In the genomic region with DNA sequence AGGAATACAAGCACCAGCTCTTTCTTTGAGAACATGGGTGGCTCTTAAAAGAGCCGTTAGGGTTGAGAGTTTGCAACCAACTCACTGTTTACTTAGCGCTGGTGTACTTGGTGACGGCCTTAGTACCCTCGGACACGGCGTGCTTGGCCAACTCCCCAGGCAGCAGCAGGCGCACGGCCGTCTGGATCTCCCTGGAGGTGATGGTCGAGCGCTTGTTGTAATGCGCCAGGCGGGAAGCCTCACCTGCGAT, we compare ENCODE assay signal across 8 cellular contexts.
DNase-seq lines count a peak whose midpoint lies in the region; ATAC-seq and TF ChIP-seq lines count a peak whose summit lies in the region.
"Not testable (repeated sequence)": the region's sequence is repeated elsewhere in the genome, so short reads cannot be mapped to it uniquely, and the experiment has no call there.

No MANE protein-coding gene starts in this region.

- DNase-seq in BE2C, endodermal cell, right lobe of liver, spleen: not testable (repeated sequence)

- ATAC-seq in GM19043 (IDR thresholded peaks at IDR 0.05; ENCODE audit: low read depth, unreplicated experiment) (peak; percentile 4), HG02678 (IDR thresholded peaks at IDR 0.05; ENCODE audit: unreplicated experiment) (peak; percentile 1), right lobe of liver (peak in 2 of 4 donors; percentile 4 to 10)

- H3K27ac ChIP-seq in VCaP (peak overlapping the region; percentile 79), endodermal cell (ENCODE audit: low read depth, low read length) (peak overlapping the region; percentile 93), right lobe of liver (peak overlapping the region; percentile 39 to 67 (median 50)), spleen (peak overlapping the region; percentile 92 to 99 (median 96))

- not testable (repeated sequence) for H3K27me3 Mint-ChIP-seq in endodermal cell (ENCODE audit: insufficient read depth)

- intact Hi-C loops in right lobe of liver (cut with DNase I); spleen (cut with DNase I; ENCODE audit: low total_unique reads): not testable (repeated sequence)

- not testable (repeated sequence) for H4K20me1 ChIP-seq in Loucy (ENCODE audit: insufficient read depth, low read length, poor library complexity, severe bottlenecking)

- not testable (repeated sequence) for H3K36me3 Mint-ChIP-seq in endodermal cell (ENCODE audit: low read depth)

- H3K4me2 ChIP-seq in Loucy (ENCODE audit: low read depth, low read length, poor library complexity, severe bottlenecking): peak overlapping the region; percentile 91

- H3K9ac ChIP-seq in Loucy (ENCODE audit: low read depth, low read length, poor library complexity, severe bottlenecking) (peak overlapping the region; percentile 100), endodermal cell (ENCODE audit: extremely low read depth, low read length, poor library complexity, severe bottlenecking) (peak overlapping the region; percentile 89)

- H3K79me2 ChIP-seq in Loucy (ENCODE audit: insufficient read depth, low read length): peaks cover 12% of the 10 kb centered on the region

- H3K27me3 ChIP-seq in BE2C; Loucy (ENCODE audit: insufficient read depth, low read length, poor library complexity, severe bottlenecking); endodermal cell (ENCODE audit: control insufficient read depth, insufficient read depth, low read length, poor library complexity, severe bottlenecking); spleen (replicated peaks in 1 of 7): not testable (repeated sequence)
- H3K27me3 ChIP-seq in right lobe of liver: peaks cover 0 to 11% of the 10 kb centered on the region in 2 donors

- H3F3A ChIP-seq in Loucy (ENCODE audit: low read depth): peaks cover 20% of the 10 kb centered on the region

- not testable (repeated sequence) for H3K9me2 ChIP-seq in Loucy (replicated peaks; ENCODE audit: low read depth, low read length)

- not testable (repeated sequence) for H3K36me3 ChIP-seq in BE2C; Loucy (ENCODE audit: insufficient read depth, low read length); endodermal cell (ENCODE audit: control insufficient read depth, insufficient read depth, low read length); right lobe of liver; spleen

- H3K9me3 Mint-ChIP-seq in endodermal cell: not testable (repeated sequence)

- WGBS in endodermal cell (ENCODE audit: insufficient coverage in 1 of 2, insufficient read length in 1 of 2), 2 experiments: 0 to 1% methylated on average over 7 to 14 of the region's 14 CpGs
- WGBS in right lobe of liver (ENCODE audit: insufficient coverage, low coverage, low lambda C conversion rate, missing lambda C conversion rate): 9% methylated on average over 6 of the region's 14 CpGs
- WGBS in spleen, 5 donors: 0 to 3% (median 1%) methylated on average over 9 to 14 of the region's 14 CpGs

- not testable (repeated sequence) for TF ChIP-seq POLR2A in right lobe of liver (IDR thresholded peaks at IDR 0.05); spleen (IDR thresholded peaks at IDR 0.05)

- H3K4me3 Mint-ChIP-seq in endodermal cell: not testable (repeated sequence)

- not testable (repeated sequence) for H3K27ac Mint-ChIP-seq in endodermal cell

- H3K4me1 ChIP-seq in BE2C; endodermal cell (ENCODE audit: control insufficient read depth, insufficient read depth, low read length); right lobe of liver: not testable (repeated sequence)
- H3K4me1 ChIP-seq in Loucy (ENCODE audit: insufficient read depth, low read length, poor library complexity, severe bottlenecking): peaks cover 66% of the 10 kb centered on the region
- H3K4me1 ChIP-seq in spleen: peaks cover 9 to 73% (median 37%) of the 10 kb centered on the region in 6 donors

- H3K9me3 ChIP-seq in BE2C; Loucy (ENCODE audit: insufficient read depth, low read depth, low read length); endodermal cell (ENCODE audit: control insufficient read depth, low read length); right lobe of liver; spleen: not testable (repeated sequence)

- TF ChIP-seq CTCF in BE2C (IDR thresholded peaks at IDR 0.05; ENCODE audit: low read depth, low read length); Loucy (conservative IDR thresholded peaks at IDR 0.05; ENCODE audit: low read length); VCaP (conservative IDR thresholded peaks at IDR 0.05); endodermal cell (conservative IDR thresholded peaks at IDR 0.05); right lobe of liver (IDR thresholded peaks at IDR 0.05); spleen (IDR thresholded peaks at IDR 0.05 in 8 of 11, conservative IDR thresholded peaks at IDR 0.05 in 3 of 11): not testable (repeated sequence)

- H3K4me3 ChIP-seq in BE2C (ENCODE audit: low read depth, low read length) (peak overlapping the region; percentile 78), Loucy (ENCODE audit: low read length, poor library complexity, severe bottlenecking) (peak overlapping the region; percentile 78), endodermal cell (ENCODE audit: low read length) (peak overlapping the region; percentile 94), right lobe of liver (peak overlapping the region; percentile 31 to 57 (median 39)), spleen (peak overlapping the region; percentile 34 to 72 (median 44))

- peaks cover 21% of the 10 kb centered on the region for H3K4me1 Mint-ChIP-seq in endodermal cell

- H2AFZ ChIP-seq in Loucy (ENCODE audit: low read length): not testable (repeated sequence)

Comparison
In these comparisons a context has a peak if more than half of its experiments do, and no peak if none do; other contexts are left out.
1. H3K4me3 ChIP-seq: peak in every context shown above with its lines; median percentile 94 in endodermal cell; 78 in BE2C; 78 in Loucy; 44 in spleen; 39 in right lobe of liver.